Comparison of ENCODE assay signal across 21 cellular contexts in the genomic region with DNA sequence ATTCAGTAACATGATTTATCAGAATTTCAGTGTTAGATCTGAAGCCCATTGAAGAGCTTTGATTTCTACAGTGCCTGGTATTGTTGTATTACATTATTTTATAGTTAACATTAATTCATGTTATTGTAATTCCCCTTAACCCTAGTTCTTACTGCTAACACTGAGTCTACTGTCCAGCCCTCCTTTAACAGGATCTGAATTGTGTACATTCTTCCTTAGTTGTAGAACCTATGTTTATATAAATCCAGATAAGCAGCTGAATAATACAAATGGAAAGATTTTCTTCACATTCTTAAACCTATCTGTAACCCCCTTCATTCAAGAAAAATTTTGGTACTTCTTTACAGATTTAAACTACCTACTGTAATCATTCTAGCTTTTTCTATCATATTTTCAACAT. TPM values are rescaled to one million over a fixed set of nuclear protein-coding genes. Genes with fewer than 3 reads are reported as not detected.
"Had no signal": no experiment of that assay in that cellular context is flagged by ENCODE, and none has a peak within 500 bp of the region (broad histone marks: within the 10 kb centered on the region; RNA-seq: fewer than 3 reads in every experiment).

No MANE protein-coding gene starts in this region.

- H3K27ac ChIP-seq: SJCRH30 had no signal

- H3K4me3 ChIP-seq: MG63, SJCRH30 had no signal

- ATAC-seq: Right ventricle myocardium inferior, SK-N-SH treated with all-trans-retinoic acid at 6 μM for 48 hours had no signal

- H3K4me1 ChIP-seq: SJCRH30 had no signal

- H3K27me3 ChIP-seq: MG63, SJCRH30 had no signal

- H3K9me3 ChIP-seq: SJCRH30 had no signal

- DNase-seq: Karpas-422, KG1, MG63, NCI-H1092, NCI-H1105 treated with DMSO at 0.1 percent for 48 hours, NCI-H1417 treated with DMSO at 0.1 percent for 48 hours, NCI-H146, NCI-H1694 treated with DMSO at 0.1 percent for 48 hours, NCI-H1930, NCI-H2081, NCI-H2107, NCI-H2227 treated with DMSO at 0.1 percent for 48 hours, NCI-H524, NCI-H526 treated with DMSO at 0.1 percent for 48 hours, NCI-H748 treated with DMSO at 0.1 percent for 48 hours, SHP77 treated with DMSO at 0.1 percent for 48 hours, SJCRH30 had no signal

RNA-seq across cellular contexts. Expression of gene SULT6B1, which starts 57.7 kb away (rescaled TPM):
- total RNA-seq: HT-29, NCI-H460, Right ventricle myocardium inferior, SJCRH30 had no signal
